Comparison of ENCODE assay signal across 32 cellular contexts in the genomic region with DNA sequence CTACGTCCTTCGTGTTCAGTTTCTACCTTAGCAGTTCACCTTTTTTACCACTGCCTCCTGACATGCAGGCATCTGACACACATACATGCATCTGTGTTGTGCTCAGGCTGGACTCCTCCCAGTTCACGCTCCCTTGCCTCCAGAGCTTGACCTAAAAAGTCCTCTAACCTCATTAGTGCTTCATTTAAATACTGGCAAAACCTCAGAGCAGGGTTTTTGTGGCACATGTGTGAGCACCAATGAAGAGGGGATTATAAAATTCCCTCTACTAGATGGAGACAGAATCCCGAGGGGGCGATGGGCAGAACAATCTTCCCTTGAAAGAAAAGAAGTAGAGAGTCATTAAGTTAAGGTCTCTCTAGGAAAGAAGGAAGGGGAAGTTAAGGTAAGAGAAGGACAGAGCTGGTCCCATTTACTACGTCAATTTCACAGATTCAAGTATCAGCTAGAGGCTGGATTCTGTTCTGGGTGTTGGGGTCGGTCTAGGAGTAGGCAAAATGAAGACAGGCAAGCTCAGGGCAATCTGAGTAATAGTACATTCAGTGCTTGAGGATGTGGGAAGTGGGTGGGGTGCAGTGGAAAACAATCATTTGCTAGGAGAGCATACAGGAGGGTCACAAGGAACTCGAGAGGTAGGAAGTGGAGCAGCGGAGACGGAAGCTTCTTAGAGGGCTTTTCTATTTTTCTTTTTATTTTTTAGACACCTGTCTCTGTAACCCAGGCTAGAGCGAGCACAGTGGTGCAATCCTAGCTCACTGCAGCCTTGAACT. TPM values are rescaled to one million over a fixed set of nuclear protein-coding genes. Genes with fewer than 3 reads are reported as not detected.
"Had no signal": no experiment of that assay in that cellular context is flagged by ENCODE, and none has a peak within 500 bp of the region (broad histone marks: within the 10 kb centered on the region; RNA-seq: fewer than 3 reads in every experiment).

No MANE protein-coding gene starts in this region.

- H3K4me3 ChIP-seq: left lung, lung, neural progenitor cell, psoas muscle, right lobe of liver, smooth muscle cell, tibial nerve, vagina had no signal

- ATAC-seq: left colon; left lung; natural killer cell; psoas muscle; stimulated activated memory B cell treated with anti-CD40 and anti-IgM and Interleukin-4, amounts not matched to agents 10 μg/mL and 1 μg/mL and 100 μg/mL, for 72 hours; stimulated activated naive CD8-positive, alpha-beta T cell treated with anti-CD3 and anti-CD28 coated beads, Interleukin-15, amount 100 ng/mL, for 72 hours had no signal

- H3K27ac ChIP-seq: left lung, neural progenitor cell, neutrophil, parathyroid adenoma, psoas muscle, right lobe of liver, tibial nerve, vagina had no signal

- DNase-seq: hippocampal formation; left colon; left lung; mesendoderm; naive B cell; natural killer cell; nephron progenitor cell; occipital lobe; psoas muscle; right lobe of liver; stimulated activated CD4-positive, alpha-beta T cell treated with anti-CD3 and anti-CD28 coated beads, Interleukin-1b, Interleukin-23, amount 100 ng/mL, for 48 hours; stimulated activated CD4-positive, alpha-beta T cell treated with anti-CD3 and anti-CD28 coated beads, Interleukin-2, amount 100 ng/mL, for 48 hours; stimulated activated CD4-positive, alpha-beta T cell treated with anti-CD3 and anti-CD28 coated beads, Interleukin-4, amount 100 ng/mL, for 4 hours; stimulated activated CD8-positive, alpha-beta memory T cell treated with anti-CD3 and anti-CD28 coated beads, Interleukin-4, amount 100 ng/mL, for 48 hours; stimulated activated naive CD4-positive, alpha-beta T cell treated with Interleukin-2 at 50 U/mL for 16 hours; stimulated activated naive CD8-positive, alpha-beta T cell treated with anti-CD3 and anti-CD28 coated beads, Interleukin-15, amount 100 ng/mL, for 72 hours; substantia nigra had no signal

- H3K9ac ChIP-seq: neural progenitor cell, parathyroid adenoma had no signal

- H3K4me2 ChIP-seq: neural progenitor cell, smooth muscle cell had no signal

- H3K4me1 ChIP-seq: left lung, parathyroid adenoma, psoas muscle, tibial nerve, vagina had no signal

- H3K9me3 ChIP-seq: left lung, neutrophil, psoas muscle, right lobe of liver, tibial nerve, vagina had no signal

- H3K27me3 ChIP-seq: left lung, neural progenitor cell, neutrophil, right lobe of liver, tibial nerve, vagina had no signal

- H3K36me3 ChIP-seq: neural progenitor cell, tibial nerve, vagina had no signal

RNA-seq across cellular contexts. Expression of gene HAL, which starts 7.5 kb away (rescaled TPM):
- total RNA-seq: urinary bladder had no signal

RNA-seq across cellular contexts. Expression of gene AMDHD1, which starts 45.6 kb away (rescaled TPM):
- total RNA-seq: mesothelial cell of epicardium, osteocyte had no signal

RNA-seq across cellular contexts. Expression of gene CCDC38, which starts 46.3 kb away (rescaled TPM):
- total RNA-seq: left colon, mononuclear cell, osteocyte, posterior vena cava, skeletal muscle tissue, smooth muscle cell, temporal lobe, tibial nerve, urinary bladder, vagina had no signal
